In genomic region chr17:45117283-45117682, GRCh38 we compare ENCODE assay signal across 26 cellular contexts.
"Had no signal": no experiment of that assay in that cellular context is flagged by ENCODE, and none has a peak within 500 bp of the region (broad histone marks: within the 10 kb centered on the region; RNA-seq: fewer than 3 reads in every experiment).

No MANE protein-coding gene starts in this region.

- H3K4me1 ChIP-seq: body of pancreas, foreskin keratinocyte had no signal

- H3K4me3 ChIP-seq: body of pancreas, esophagus muscularis mucosa, gastrocnemius medialis had no signal

- FAIRE-seq: colon had no signal

- H3K27me3 ChIP-seq: body of pancreas, esophagus muscularis mucosa, foreskin keratinocyte, gastrocnemius medialis had no signal

- H3K9me3 ChIP-seq: body of pancreas, esophagus muscularis mucosa, gastrocnemius medialis had no signal

- DNase-seq: activated CD4-positive, alpha-beta memory T cell treated with anti-CD3 and anti-CD28 coated beads for 36 hours; activated CD4-positive, alpha-beta T cell treated with anti-CD3 and anti-CD28 coated beads for 36 hours; activated CD4-positive, alpha-beta T cell treated with anti-CD3 and anti-CD28 coated beads, Interleukin-2, amount 10 ng/mL, durations not matched to agents 24 days and 14 days; activated CD4-positive, CD25-positive, alpha-beta regulatory T cell; activated CD4-positive, CD25-positive, alpha-beta regulatory T cell treated with anti-CD3 and anti-CD28 coated beads, Interleukin-2, amount 50 U/mL, for 72 hours; activated CD8-positive, alpha-beta memory T cell treated with anti-CD3 and anti-CD28 coated beads, Interleukin-2, amount 10 ng/mL, durations not matched to agents 7 days and 5 days; activated CD8-positive, alpha-beta memory T cell treated with anti-CD3 and anti-CD28 coated beads, Interleukin-2, amount 50 U/mL, for 4 hours; activated CD8-positive, alpha-beta T cell treated with anti-CD3 and anti-CD28 coated beads, Interleukin-2, amount 10 ng/mL, durations not matched to agents 7 days and 5 days; activated effector memory CD4-positive, alpha-beta T cell treated with anti-CD3 and anti-CD28 coated beads, Interleukin-2, amount 50 U/mL, for 16 hours; activated naive CD4-positive, alpha-beta T cell treated with anti-CD3 and anti-CD28 coated beads for 36 hours; activated naive CD8-positive, alpha-beta T cell treated with anti-CD3 and anti-CD28 coated beads for 36 hours; activated T-cell treated with anti-CD3 and anti-CD28 coated beads, Interleukin-2, amount 50 U/mL, for 1 hour; activated T-cell treated with anti-CD3 and anti-CD28 coated beads, Interleukin-2, amount 50 U/mL, for 48 hours; body of pancreas; caudate nucleus; cortex of kidney; dermis blood vessel endothelial cell; effector CD4-positive, alpha-beta T cell; effector memory CD8-positive, alpha-beta T cell; erythroblast; foreskin keratinocyte; gastrocnemius medialis; glutamatergic neuron; T-helper 2 cell had no signal

- H3K27ac ChIP-seq: body of pancreas, esophagus muscularis mucosa, foreskin keratinocyte, gastrocnemius medialis had no signal
